In the genomic region with DNA sequence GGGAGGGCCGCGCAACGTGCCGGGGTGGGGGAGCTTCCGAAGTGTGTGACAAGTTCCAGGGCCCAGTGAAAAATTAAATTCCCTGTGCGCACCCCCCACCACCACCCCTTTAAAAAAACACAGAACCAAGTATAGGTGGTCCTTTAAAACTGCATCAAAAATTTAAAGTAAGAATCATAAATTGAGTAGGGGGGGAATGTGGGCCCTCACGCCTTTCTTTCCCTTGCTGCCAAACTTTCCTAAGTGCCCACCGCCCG, we compare ENCODE assay signal across 8 cellular contexts. TPM values are rescaled to one million over a fixed set of nuclear protein-coding genes. Genes with fewer than 3 reads are reported as not detected.
A peak's percentile ranks its signal among the peaks of the same experiment; 100 is the strongest.
DNase-seq lines count a peak whose midpoint lies in the region; ATAC-seq and TF ChIP-seq lines count a peak whose summit lies in the region.

No MANE protein-coding gene starts in this region.

- H3K4me3 ChIP-seq in CD4-positive, CD25-positive, alpha-beta regulatory T cell (ENCODE audit: low read depth, low read length), result no peak overlapping the region
- H3K4me3 ChIP-seq in KMS-11 (IDR thresholded peaks at IDR 0.05; ENCODE audit: insufficient read depth, low read depth, low read length), result peak overlapping the region; percentile 73
- H3K4me3 ChIP-seq in dorsolateral prefrontal cortex, result peak overlapping the region; percentile 59 to 91 (median 77)

- H3K9me3 ChIP-seq in CD4-positive, CD25-positive, alpha-beta regulatory T cell (ENCODE audit: control insufficient read depth in 2 of 2, low read length in 2 of 2), result no peaks in the 10 kb centered on the region

- peaks cover 30% of the 10 kb centered on the region for H3K27me3 ChIP-seq in CD4-positive, CD25-positive, alpha-beta regulatory T cell (ENCODE audit: control insufficient read depth, insufficient read depth, low read length)
- H3K27me3 ChIP-seq in KMS-11 (ENCODE audit: insufficient read depth, low read depth) (peaks cover 4% of the 10 kb centered on the region; the same call in 1 of the 2 replicates), dorsolateral prefrontal cortex (peaks cover 0 to 71% (median 11%) of the 10 kb centered on the region in 45 donors)

- H3K4me2 ChIP-seq in KMS-11, result peak overlapping the region; percentile 97

- peak overlapping the region; percentile 94 for H3K9ac ChIP-seq in KMS-11

- H2AFZ ChIP-seq in KMS-11 (ENCODE audit: low read depth), result peak overlapping the region; percentile 60

- H3K36me3 ChIP-seq in CD4-positive, CD25-positive, alpha-beta regulatory T cell (ENCODE audit: control insufficient read depth, insufficient read depth, low read length), result no peaks in the 10 kb centered on the region
- no peaks in the 10 kb centered on the region for H3K36me3 ChIP-seq in KMS-11 (ENCODE audit: insufficient read depth)

- H3K79me2 ChIP-seq in KMS-11 (ENCODE audit: insufficient read depth, low read depth), result peaks cover 55% of the 10 kb centered on the region

- peaks cover 72% of the 10 kb centered on the region for H3K27me3 Mint-ChIP-seq in CD4-positive, CD25-positive, alpha-beta regulatory T cell
- H3K27me3 Mint-ChIP-seq in neural crest cell (ENCODE audit: low read depth), result peaks cover 97% of the 10 kb centered on the region

- no peak overlapping the region for H3K27ac Mint-ChIP-seq in CD4-positive, CD25-positive, alpha-beta regulatory T cell
- H3K27ac Mint-ChIP-seq in neural crest cell (ENCODE audit: unreplicated experiment), result no peak overlapping the region

- no peak for DNase-seq in CD4-positive, CD25-positive, alpha-beta regulatory T cell
- no peak for DNase-seq in dorsolateral prefrontal cortex
- no peak for DNase-seq in neural crest cell (ENCODE audit: low read depth, low spot score)
- DNase-seq in stimulated activated CD4-positive, alpha-beta T cell treated with anti-CD3 and anti-CD28 coated beads, Interleukin-4, amount 100 ng/mL, for 1 hour, result no peak
- no peak for DNase-seq in dermis blood vessel endothelial cell

- H4K20me1 ChIP-seq in KMS-11 (ENCODE audit: insufficient read depth), result no peaks in the 10 kb centered on the region

- ATAC-seq in CD4-positive, CD25-positive, alpha-beta regulatory T cell (ENCODE audit: low read depth in 2 of 2), result no peak
- ATAC-seq in activated CD4-positive, CD25-positive, alpha-beta regulatory T cell treated with anti-CD3 and anti-CD28 coated beads, Interleukin-2, amount 50 U/mL, for 24 hours, result no peak
- ATAC-seq in HG02610 (IDR thresholded peaks at IDR 0.05; ENCODE audit: unreplicated experiment), result no peak

- H3K36me3 Mint-ChIP-seq in CD4-positive, CD25-positive, alpha-beta regulatory T cell, result no peaks in the 10 kb centered on the region
- no peaks in the 10 kb centered on the region for H3K36me3 Mint-ChIP-seq in neural crest cell (ENCODE audit: low read depth)

- H3K4me3 Mint-ChIP-seq in CD4-positive, CD25-positive, alpha-beta regulatory T cell, result peak overlapping the region; percentile 67 to 85 (median 78)
- peak overlapping the region; percentile 88 for H3K4me3 Mint-ChIP-seq in neural crest cell

- peaks cover 0 to 10% (median 0%) of the 10 kb centered on the region in 7 donors for H3K9me3 Mint-ChIP-seq in CD4-positive, CD25-positive, alpha-beta regulatory T cell
- no peaks in the 10 kb centered on the region for H3K9me3 Mint-ChIP-seq in neural crest cell

- intact Hi-C loops in dorsolateral prefrontal cortex (cut with DNase I), result loop anchor here (2.0 to 10.0 kb wide), 3 partner anchors 1248 to 1974 kb away; no protein-coding TSS in a partner anchor

- peaks cover 67% of the 10 kb centered on the region for H3K4me1 ChIP-seq in CD4-positive, CD25-positive, alpha-beta regulatory T cell (ENCODE audit: control insufficient read depth, insufficient read depth, low read length, poor library complexity, severe bottlenecking)
- peaks cover 27% of the 10 kb centered on the region for H3K4me1 ChIP-seq in KMS-11 (ENCODE audit: low read depth, poor library complexity, severe bottlenecking)

- no peak overlapping the region for H3K27ac ChIP-seq in CD4-positive, CD25-positive, alpha-beta regulatory T cell (ENCODE audit: insufficient read depth, low read length, poor library complexity, severe bottlenecking)
- H3K27ac ChIP-seq in KMS-11 (peak overlapping the region; percentile 96), dorsolateral prefrontal cortex (peak overlapping the region in 36 of 59 donors; percentile 12 to 90 (median 75))

- H3K4me1 Mint-ChIP-seq in CD4-positive, CD25-positive, alpha-beta regulatory T cell, result peaks cover 11 to 48% (median 21%) of the 10 kb centered on the region in 4 donors
- peaks cover 36% of the 10 kb centered on the region for H3K4me1 Mint-ChIP-seq in neural crest cell

- no peak for TF ChIP-seq CTCF in KMS-11 (conservative IDR thresholded peaks at IDR 0.05; ENCODE audit: low read depth, low read length)
- no peak for TF ChIP-seq CTCF in dorsolateral prefrontal cortex (IDR thresholded peaks at IDR 0.05 in 54 of 56, conservative IDR thresholded peaks at IDR 0.05 in 2 of 56; ENCODE audit: low read depth in 1 of 56, partially characterized antibody in 56 of 56)
- TF ChIP-seq CTCF in neural crest cell (conservative IDR thresholded peaks at IDR 0.05), result no peak

RNA-seq across cellular contexts. Expression of gene BCL11A, which starts 2.5 kb away (rescaled TPM):
- 2.0 TPM for total RNA-seq in CD4-positive, CD25-positive, alpha-beta regulatory T cell
- under 1 TPM in 3 of 4 donors, not detected in 1; 0.17 to 0.42 (median 0.18) TPM for polyA plus RNA-seq in CD4-positive, CD25-positive, alpha-beta regulatory T cell
- 100 to 1,000 TPM in 76 of 120 experiments, 10 to 100 TPM in 44; 33.4 to 157 (median 108) TPM for total RNA-seq in dorsolateral prefrontal cortex
- 2.2 and 2.3 TPM in 2 replicates for total RNA-seq in neural crest cell
- total RNA-seq in dermis blood vessel endothelial cell, result under 0.01 and 0.23 TPM in 2 replicates

Comparison
In these comparisons a context has a peak if more than half of its experiments do, and no peak if none do; other contexts are left out.
1. RNA of gene BCL11A, which starts 2.5 kb away (total RNA-seq): 33.4 to 157 TPM in dorsolateral prefrontal cortex; 2.2 to 2.3 TPM in neural crest cell, 2.0 TPM in CD4-positive, CD25-positive, alpha-beta regulatory T cell (single experiment) and under 0.01 to 0.23 TPM in dermis blood vessel endothelial cell; every median in the first group is over 10 times any median in the second.